ENCODE assay signal across 30 cellular contexts in the genomic region with DNA sequence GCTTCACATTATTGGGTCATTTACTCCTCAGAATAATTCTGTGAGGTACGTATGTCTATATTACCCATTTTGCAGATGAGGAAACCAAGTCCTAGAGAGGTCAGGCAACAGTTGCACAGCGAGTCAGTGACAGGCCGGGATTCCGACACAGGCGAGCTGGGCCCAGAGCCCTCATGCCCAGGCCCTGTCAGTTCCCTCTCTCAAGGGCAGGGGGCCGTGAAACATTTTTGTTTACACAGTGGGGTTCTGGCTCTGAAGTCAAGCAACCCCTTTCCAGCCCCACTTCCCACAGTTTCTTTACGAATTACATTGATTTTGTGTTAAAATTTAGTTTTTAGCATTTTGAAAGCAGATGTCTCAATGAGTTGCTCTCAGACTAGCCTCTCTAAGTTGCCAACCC. TPM values are rescaled to one million over a fixed set of nuclear protein-coding genes. Genes with fewer than 3 reads are reported as not detected.
"Had no signal": no experiment of that assay in that cellular context is flagged by ENCODE, and none has a peak within 500 bp of the region (broad histone marks: within the 10 kb centered on the region; RNA-seq: fewer than 3 reads in every experiment).

No MANE protein-coding gene starts in this region.

- H3K4me3 ChIP-seq: left lung, lower lobe of right lung, ovary, right atrium auricular region, skin epidermis, spleen, tibial nerve, uterus had no signal

- H3K36me3 ChIP-seq: left lung, lower lobe of right lung, ovary, right atrium auricular region, spleen, tibial nerve, uterus had no signal

- H3K4me1 Mint-ChIP-seq: immature natural killer cell; naive B cell; natural killer cell; stimulated activated naive CD8-positive, alpha-beta T cell treated with anti-CD3 and anti-CD28 coated beads, Interleukin-15, amount 100 ng/mL, for 72 hours had no signal

- H3K4me1 ChIP-seq: left lung, lower lobe of right lung, right atrium auricular region, spleen, tibial nerve, uterus had no signal

- DNase-seq: hypothalamus; immature natural killer cell; kidney; left colon; left lung; lower lobe of right lung; mammary epithelial cell; mesenchymal stem cell; naive B cell; natural killer cell; nephron progenitor cell; ovary; spleen; stimulated activated CD4-positive, alpha-beta T cell treated with anti-CD3 and anti-CD28 coated beads, Interleukin-4, amount 100 ng/mL, for 24 hours; stimulated activated naive CD4-positive, alpha-beta T cell treated with Interleukin-2 at 50 U/mL for 16 hours; stimulated activated naive CD8-positive, alpha-beta T cell treated with anti-CD3 and anti-CD28 coated beads, Interleukin-15, amount 100 ng/mL, for 72 hours; substantia nigra; uterus had no signal

- H3K27ac Mint-ChIP-seq: immature natural killer cell; naive B cell; natural killer cell; nephron progenitor cell; progenitor cell of endocrine pancreas; stimulated activated memory B cell treated with anti-CD40 and anti-IgM and Interleukin-4, amounts not matched to agents 10 μg/mL and 1 μg/mL and 100 μg/mL, for 72 hours; stimulated activated naive CD8-positive, alpha-beta T cell treated with anti-CD3 and anti-CD28 coated beads, Interleukin-15, amount 100 ng/mL, for 72 hours; type B pancreatic cell had no signal

- H3K27me3 ChIP-seq: left lung, ovary, right atrium auricular region, tibial nerve, uterus had no signal

- H3K27ac ChIP-seq: left lung, lower lobe of right lung, ovary, right atrium auricular region, skin epidermis, spleen, tibial nerve, uterus had no signal

- ATAC-seq: left colon; left lung; lower lobe of right lung; natural killer cell; sciatic nerve; stimulated activated memory B cell treated with anti-CD40 and anti-IgM and Interleukin-4, amounts not matched to agents 10 μg/mL and 1 μg/mL and 100 μg/mL, for 72 hours; stimulated activated naive CD8-positive, alpha-beta T cell treated with anti-CD3 and anti-CD28 coated beads, Interleukin-15, amount 100 ng/mL, for 72 hours had no signal

- H3K9me3 ChIP-seq: left lung, lower lobe of right lung, ovary, right atrium auricular region, spleen, uterus had no signal

- H3K9me3 Mint-ChIP-seq: immature natural killer cell; natural killer cell; nephron progenitor cell; stimulated activated memory B cell treated with anti-CD40 and anti-IgM and Interleukin-4, amounts not matched to agents 10 μg/mL and 1 μg/mL and 100 μg/mL, for 72 hours; stimulated activated naive CD8-positive, alpha-beta T cell treated with anti-CD3 and anti-CD28 coated beads, Interleukin-15, amount 100 ng/mL, for 72 hours; type B pancreatic cell had no signal

- H3K27me3 Mint-ChIP-seq: progenitor cell of endocrine pancreas, type B pancreatic cell had no signal

- H3K4me3 Mint-ChIP-seq: immature natural killer cell; naive B cell; natural killer cell; nephron progenitor cell; stimulated activated memory B cell treated with anti-CD40 and anti-IgM and Interleukin-4, amounts not matched to agents 10 μg/mL and 1 μg/mL and 100 μg/mL, for 72 hours; stimulated activated naive CD8-positive, alpha-beta T cell treated with anti-CD3 and anti-CD28 coated beads, Interleukin-15, amount 100 ng/mL, for 72 hours; type B pancreatic cell had no signal

- H3K36me3 Mint-ChIP-seq: immature natural killer cell; naive B cell; natural killer cell; stimulated activated memory B cell treated with anti-CD40 and anti-IgM and Interleukin-4, amounts not matched to agents 10 μg/mL and 1 μg/mL and 100 μg/mL, for 72 hours; type B pancreatic cell had no signal

- FAIRE-seq: islet of Langerhans, kidney had no signal

RNA-seq across cellular contexts. Expression of a gene that starts 46.7 kb away (rescaled TPM):
- total RNA-seq: lower lobe of right lung, omental fat pad, pulmonary artery endothelial cell, renal cortical epithelial cell, temporal lobe, uterus had no signal
- polyA plus RNA-seq: immature natural killer cell, ovary had no signal
